11 cellular contexts compared by ENCODE assay signal in the genomic region with DNA sequence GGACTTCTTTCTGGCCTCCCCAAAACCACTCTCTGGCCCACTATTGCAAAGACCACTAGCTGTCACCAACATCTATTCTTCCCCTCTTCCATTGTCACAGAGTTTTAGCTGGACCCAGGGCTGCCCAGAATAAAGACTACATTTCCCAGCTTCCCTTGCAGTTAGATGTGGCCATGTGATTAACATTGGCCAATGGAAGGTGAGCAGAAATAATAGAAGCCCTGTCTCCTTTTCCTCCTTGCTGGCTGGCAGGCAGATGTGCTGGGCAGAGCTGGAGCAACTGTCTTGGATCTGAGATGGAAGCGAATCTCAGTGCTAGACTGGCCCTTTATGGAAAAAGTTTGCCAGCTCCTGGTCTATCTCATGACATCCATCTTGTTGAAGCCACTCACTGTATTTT.
A peak's percentile ranks its signal among the peaks of the same experiment; 100 is the strongest.
DNase-seq lines count a peak whose midpoint lies in the region; ATAC-seq, FAIRE-seq and TF ChIP-seq lines count a peak whose summit lies in the region.
"Had no signal": no experiment of that assay in that cellular context is flagged by ENCODE, and none has a peak within 500 bp of the region (broad histone marks: within the 10 kb centered on the region; RNA-seq: fewer than 3 reads in every experiment).

No MANE protein-coding gene starts in this region.

- no peaks in the 10 kb centered on the region for H3K79me2 ChIP-seq in K562 (ENCODE audit: control insufficient read depth, insufficient read depth, low read length)

- H3K27me3 Mint-ChIP-seq in activated CD4-positive, alpha-beta T cell treated with anti-CD3 and anti-CD28 coated beads for 36 hours: peaks cover 25% of the 10 kb centered on the region
- H3K27me3 Mint-ChIP-seq in osteocyte (ENCODE audit: unreplicated experiment): no peaks in the 10 kb centered on the region

- H3K4me3 ChIP-seq in K562: no peak overlapping the region
- H3K4me3 ChIP-seq in suprapubic skin: no peak overlapping the region
- no peak overlapping the region for H3K4me3 ChIP-seq in prostate gland

- H3K4me3 Mint-ChIP-seq in activated CD4-positive, alpha-beta T cell treated with anti-CD3 and anti-CD28 coated beads for 36 hours: no peak overlapping the region
- H3K4me3 Mint-ChIP-seq in osteocyte (ENCODE audit: unreplicated experiment): no peak overlapping the region
- H3K4me3 Mint-ChIP-seq: CD4-positive, CD25-positive, alpha-beta regulatory T cell; T-helper 1 cell treated with Interleukin-12 subunit alpha and Interleukin-12 subunit beta and Interleukin-4 antibody, amounts not matched to agents 30 μg/mL and 1 μg/mL, for 36 hours had no signal

- H4K20me1 ChIP-seq in K562 (replicated peaks; ENCODE audit: control insufficient read depth, insufficient read depth, low read length): 0 out of 2 replicates have a peak, but pooled peaks cover 2% of the 10 kb centered on the region

- H3K4me1 ChIP-seq in K562 (replicated peaks in 1 of 2; ENCODE audit: control insufficient read depth in 2 of 2, insufficient read depth in 2 of 2, low read length in 2 of 2) (no peaks in the 10 kb centered on the region), suprapubic skin (peaks cover 22% of the 10 kb centered on the region), prostate gland (replicated peaks) (no peaks in the 10 kb centered on the region)

- no peak for TF ChIP-seq CTCF in K562 (IDR thresholded peaks at IDR 0.05 in 2 of 3, conservative IDR thresholded peaks at IDR 0.05 in 1 of 3; ENCODE audit: insufficient read depth in 2 of 3, low read depth in 1 of 3, low read length in 3 of 3)
- no peak for TF ChIP-seq CTCF in osteocyte (IDR thresholded peaks at IDR 0.05)
- TF ChIP-seq CTCF in suprapubic skin (IDR thresholded peaks at IDR 0.05): no peak
- TF ChIP-seq CTCF in prostate gland (IDR thresholded peaks at IDR 0.05): no peak

- POLR2A ChIA-PET in activated CD4-positive, alpha-beta T cell treated with anti-CD3 and anti-CD28 coated beads for 36 hours (lab: Charles Lee): no interaction called here
- POLR2A ChIA-PET in K562 (lab: Yijun Ruan, JAX): interaction anchor here (0.5 to 1.6 kb wide), 4 partner anchors 10 to 40 kb away, joined by 3 to 6 read pairs (median 4); no protein-coding TSS in a partner anchor

- no peak overlapping the region for H3K4me2 ChIP-seq in K562 (ENCODE audit: insufficient read depth, low read length)

- in situ Hi-C loops in K562 (cut with MboI): no loop called here

- BruUV-seq in K562 (replicated peaks; lab: Mats Ljungman, UMichigan): no TSS peak

- H3K36me3 Mint-ChIP-seq in activated CD4-positive, alpha-beta T cell treated with anti-CD3 and anti-CD28 coated beads for 36 hours (ENCODE audit: low read depth): no peaks in the 10 kb centered on the region
- H3K36me3 Mint-ChIP-seq in osteocyte (ENCODE audit: unreplicated experiment): no peaks in the 10 kb centered on the region

- 0 out of 2 replicates have a peak overlapping the region, but pooled peaks have one; percentile 20 for H2AFZ ChIP-seq in K562 (ENCODE audit: low read depth, low read length)

- peaks cover 11 to 52% of the 10 kb centered on the region in 2 experiments; a peak in 3 of 5 replicates for H3K27me3 ChIP-seq in K562 (ENCODE audit: control insufficient read depth in 2 of 2, insufficient read depth in 2 of 2, low read length in 2 of 2)
- no peaks in the 10 kb centered on the region for H3K27me3 ChIP-seq in suprapubic skin
- no peaks in the 10 kb centered on the region for H3K27me3 ChIP-seq in prostate gland (replicated peaks; ENCODE audit: insufficient read depth)

- ATAC-seq in activated CD4-positive, alpha-beta T cell treated with anti-CD3 and anti-CD28 coated beads for 36 hours: peak; percentile 74
- ATAC-seq in K562: peak; percentile 93

- peak; percentile 90 for FAIRE-seq in K562 (lab: Jason Lieb, UNC)
- FAIRE-seq: islet of Langerhans had no signal

- TF ChIP-seq RAD21 in K562 (CRISPR knock-in tag; conservative IDR thresholded peaks at IDR 0.05 in 1 of 2, IDR thresholded peaks at IDR 0.05 in 1 of 2): no peak

- TF ChIP-seq EP300 in K562 (IDR thresholded peaks at IDR 0.05; ENCODE audit: low read length): no peak
- TF ChIP-seq EP300 in suprapubic skin (IDR thresholded peaks at IDR 0.05): no peak

- H3K27ac ChIP-seq in K562 (ENCODE audit: extremely low read depth, low read depth, low read length) (no peak overlapping the region), suprapubic skin (no peak overlapping the region), prostate gland (no peak overlapping the region)

- intact Hi-C loops in activated CD4-positive, alpha-beta T cell treated with anti-CD3 and anti-CD28 coated beads for 36 hours (cut with DNase I, micrococcal nuclease): loop anchor here in 1 of 2 experiments (5.0 kb wide), 1 partner anchor 97 kb away; the partner anchor contains the start of gene KCNB1
- intact Hi-C loops in K562 (cut with micrococcal nuclease): loop anchor here (2.0 kb wide), 1 partner anchor 99 kb away; no protein-coding TSS in a partner anchor
- intact Hi-C loops in prostate gland (cut with DNase I): loop anchor here (10.0 kb wide), 1 partner anchor 199 kb away; no protein-coding TSS in a partner anchor

- CTCF ChIA-PET in activated CD4-positive, alpha-beta T cell treated with anti-CD3 and anti-CD28 coated beads for 36 hours (lab: Charles Lee): interaction anchor here (0.5 to 3.8 kb wide), 14 partner anchors 10 to 883 kb away, joined by 3 to 22 read pairs (median 4); no protein-coding TSS in a partner anchor
- CTCF ChIA-PET in K562 (lab: Yijun Ruan, JAX; ENCODE audit: low intra/inter-chr PET ratio): interaction anchor here (0.8 to 2.2 kb wide), 3 partner anchors 52 to 156 kb away, joined by 3 to 9 read pairs (median 4); no protein-coding TSS in a partner anchor

- H3K4me1 Mint-ChIP-seq in activated CD4-positive, alpha-beta T cell treated with anti-CD3 and anti-CD28 coated beads for 36 hours: no peaks in the 10 kb centered on the region
- peaks cover 65% of the 10 kb centered on the region for H3K4me1 Mint-ChIP-seq in osteocyte (ENCODE audit: unreplicated experiment)

- H3K9me3 Mint-ChIP-seq in activated CD4-positive, alpha-beta T cell treated with anti-CD3 and anti-CD28 coated beads for 36 hours (ENCODE audit: low read depth): no peaks in the 10 kb centered on the region
- no peaks in the 10 kb centered on the region for H3K9me3 Mint-ChIP-seq in osteocyte (ENCODE audit: unreplicated experiment)
- H3K9me3 Mint-ChIP-seq: T-helper 1 cell treated with Interleukin-12 subunit alpha and Interleukin-12 subunit beta and Interleukin-4 antibody, amounts not matched to agents 30 μg/mL and 1 μg/mL, for 36 hours had no signal

- H3K9me1 ChIP-seq in K562 (ENCODE audit: control insufficient read depth, insufficient read depth, low read length): no peaks in the 10 kb centered on the region

- no peaks in the 10 kb centered on the region for H3K36me3 ChIP-seq in K562 (ENCODE audit: control insufficient read depth, insufficient read depth, low read length)
- no peaks in the 10 kb centered on the region for H3K36me3 ChIP-seq in suprapubic skin
- no peaks in the 10 kb centered on the region for H3K36me3 ChIP-seq in prostate gland

- peak; percentile 6 for DNase-seq in activated CD4-positive, alpha-beta T cell treated with anti-CD3 and anti-CD28 coated beads for 36 hours
- DNase-seq in activated CD4-positive, alpha-beta T cell treated with anti-CD3 and anti-CD28 coated beads, Interleukin-2, amount 50 U/mL, for 48 hours: no peak
- DNase-seq in NCI-H2171 treated with DMSO at 0.1 percent for 48 hours (lab: John Stamatoyannopoulos, UW) (peak; percentile 80), K562 (ENCODE audit: extremely low read depth in 1 of 4, low spot score in 3 of 4) (peak; percentile 26 to 46 (median 34)), osteocyte (ENCODE audit: extremely low spot score, unreplicated experiment) (no peak), suprapubic skin (ENCODE audit: low spot score in 2 of 2) (no peak), prostate gland (ENCODE audit: low spot score) (no peak)
- no peak for DNase-seq in activated CD4-positive, CD25-positive, alpha-beta regulatory T cell (lab: John Stamatoyannopoulos, UW)

- no peak for TF ChIP-seq POLR2A in K562 (conservative IDR thresholded peaks at IDR 0.05)
- TF ChIP-seq POLR2A in suprapubic skin (IDR thresholded peaks at IDR 0.05): no peak
- TF ChIP-seq POLR2A in prostate gland (IDR thresholded peaks at IDR 0.05): no peak

- H3K27ac Mint-ChIP-seq in activated CD4-positive, alpha-beta T cell treated with anti-CD3 and anti-CD28 coated beads for 36 hours: no peak overlapping the region
- H3K27ac Mint-ChIP-seq in osteocyte (ENCODE audit: unreplicated experiment): peak overlapping the region; percentile 24
- H3K27ac Mint-ChIP-seq: CD4-positive, CD25-positive, alpha-beta regulatory T cell; T-helper 1 cell treated with Interleukin-12 subunit alpha and Interleukin-12 subunit beta and Interleukin-4 antibody, amounts not matched to agents 30 μg/mL and 1 μg/mL, for 36 hours had no signal

- H3K9ac ChIP-seq in K562 (ENCODE audit: insufficient read depth in 1 of 2, low read depth in 2 of 2, low read length in 2 of 2): no peak overlapping the region

- 8% methylated on average over 1 of the region's 1 CpG for WGBS in K562 (ENCODE audit: insufficient coverage, low coverage, missing lambda C conversion rate)
- 54% methylated on average over 1 of the region's 1 CpG for WGBS in suprapubic skin
- 87% methylated on average over 1 of the region's 1 CpG for WGBS in prostate gland

- no peaks in the 10 kb centered on the region for H3K9me3 ChIP-seq in K562 (replicated peaks; ENCODE audit: control insufficient read depth, insufficient read depth, low read depth, low read length)
- no peaks in the 10 kb centered on the region for H3K9me3 ChIP-seq in suprapubic skin
- no peaks in the 10 kb centered on the region for H3K9me3 ChIP-seq in prostate gland

TF ChIP-seq in K562, 482 proteins besides CTCF, POLR2A, EP300 and RAD21 (continues in another document):
- TF ChIP-seq POLR3G (IDR thresholded peaks at IDR 0.05; ENCODE audit: extremely low read depth, insufficient read length, insufficient replicate concordance): no peak
- TF ChIP-seq HCFC1 (IDR thresholded peaks at IDR 0.05; ENCODE audit: low read depth, low read length): peak; percentile 87
- TF ChIP-seq ETV5 (CRISPR knock-in tag; IDR thresholded peaks at IDR 0.05; ENCODE audit: low read depth): no peak
- TF ChIP-seq ZNF707 (CRISPR knock-in tag; conservative IDR thresholded peaks at IDR 0.05): no peak

Comparison
In these comparisons a context has a peak if more than half of its experiments do, and no peak if none do; other contexts are left out.
1. DNase-seq: peak in activated CD4-positive, alpha-beta T cell treated with anti-CD3 and anti-CD28 coated beads for 36 hours (single experiment), NCI-H2171 treated with DMSO at 0.1 percent for 48 hours (single experiment) and K562 (4 of 4); none in activated CD4-positive, alpha-beta T cell treated with anti-CD3 and anti-CD28 coated beads, Interleukin-2, amount 50 U/mL, for 48 hours (0 of 2), osteocyte (single experiment), activated CD4-positive, CD25-positive, alpha-beta regulatory T cell (0 of 4), suprapubic skin (0 of 2) and prostate gland (single experiment).